19 cellular contexts compared by ENCODE assay signal in the genomic region with DNA sequence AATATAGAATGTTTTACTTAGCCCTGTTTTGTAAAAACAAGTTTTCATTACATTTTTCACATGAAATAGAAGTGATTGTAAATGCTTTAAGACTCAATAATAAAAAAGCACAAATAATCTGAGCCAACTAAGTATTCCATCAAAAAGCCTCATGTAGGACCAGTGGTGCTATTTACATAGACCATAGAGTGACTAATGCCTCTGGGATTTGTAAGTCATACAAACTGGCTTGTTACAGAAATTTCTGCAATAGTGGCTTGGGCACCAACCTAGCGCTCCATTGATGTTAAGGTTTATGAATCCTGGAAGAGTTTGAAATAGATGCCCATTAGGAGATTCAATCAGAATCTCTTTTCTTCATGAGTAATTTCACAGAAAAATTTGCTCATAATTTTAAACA. TPM values are rescaled to one million over a fixed set of nuclear protein-coding genes. Genes with fewer than 3 reads are reported as not detected.
DNase-seq lines count a peak whose midpoint lies in the region; ATAC-seq and TF ChIP-seq lines count a peak whose summit lies in the region.
"Had no signal": no experiment of that assay in that cellular context is flagged by ENCODE, and none has a peak within 500 bp of the region (broad histone marks: within the 10 kb centered on the region; RNA-seq: fewer than 3 reads in every experiment).

No MANE protein-coding gene starts in this region.

- H3K4me1 Mint-ChIP-seq in stimulated activated memory B cell treated with anti-CD40 and anti-IgM and Interleukin-4, amounts not matched to agents 10 μg/mL and 1 μg/mL and 100 μg/mL, for 72 hours = no peaks in the 10 kb centered on the region
- H3K4me1 Mint-ChIP-seq: neural progenitor cell had no signal

- peaks cover 28 to 39% of the 10 kb centered on the region in 2 experiments for H3K36me3 ChIP-seq in SK-N-SH (replicated peaks in 1 of 2; ENCODE audit: control insufficient read depth in 1 of 2, insufficient read depth in 2 of 2, low read length in 1 of 2)
- peaks cover 33% of the 10 kb centered on the region for H3K36me3 ChIP-seq in SJSA1

- H3K27me3 ChIP-seq in SK-N-SH (ENCODE audit: insufficient read depth) (no peaks in the 10 kb centered on the region), SJSA1 (replicated peaks) (no peaks in the 10 kb centered on the region)
- H3K27me3 ChIP-seq: neural progenitor cell, right lobe of liver had no signal

- H3K4me3 ChIP-seq in SK-N-SH (ENCODE audit: low read depth in 2 of 2, low read length in 1 of 2) (no peak overlapping the region), SJSA1 (no peak overlapping the region), fibroblast of mammary gland (ENCODE audit: control insufficient read depth, low read depth, low read length) (no peak overlapping the region)
- H3K4me3 ChIP-seq: neural progenitor cell, right lobe of liver had no signal

- DNase-seq in SK-N-SH (no peak), SJSA1 (ENCODE audit: low read depth in 1 of 2, low spot score in 2 of 2) (peak; percentile 51 to 61), fibroblast of mammary gland (ENCODE audit: low read depth) (peak; percentile 63), stromal cell of bone marrow (ENCODE audit: low read depth) (peak; percentile 13)
- no peak for DNase-seq in stimulated activated naive CD4-positive, alpha-beta T cell treated with Interleukin-2 at 50 U/mL for 16 hours (lab: John Stamatoyannopoulos, UW)
- DNase-seq: activated CD4-positive, alpha-beta T cell treated with anti-CD3 and anti-CD28 coated beads for 4 hours; activated T-cell treated with anti-CD3 and anti-CD28 coated beads for 4 hours; Calu3; cortex of kidney; NCI-H2081 treated with DMSO at 0.1 percent for 48 hours; NCI-H82; right lobe of liver; SHP77 treated with DMSO at 0.1 percent for 48 hours; stimulated activated naive CD4-positive, alpha-beta T cell; T1000 had no signal

- CTCF ChIA-PET in SK-N-SH (lab: Yijun Ruan, JAX) = interaction anchor here (2.2 kb wide), 1 partner anchor 95 kb away, joined by 5 read pairs; no protein-coding TSS in a partner anchor

- H3K27ac ChIP-seq in SK-N-SH (ENCODE audit: low read depth in 2 of 2, low read length in 1 of 2) (no peak overlapping the region), SJSA1 (peak overlapping the region; percentile 68)
- H3K27ac ChIP-seq: neural progenitor cell, right lobe of liver had no signal

- no peak overlapping the region for H3K4me3 Mint-ChIP-seq in stimulated activated memory B cell treated with anti-CD40 and anti-IgM and Interleukin-4, amounts not matched to agents 10 μg/mL and 1 μg/mL and 100 μg/mL, for 72 hours
- H3K4me3 Mint-ChIP-seq: neural progenitor cell had no signal

- ATAC-seq in SK-N-SH treated with all-trans-retinoic acid at 6 μM for 48 hours = no peak
- ATAC-seq in stimulated activated memory B cell treated with anti-CD40 and anti-IgM and Interleukin-4, amounts not matched to agents 10 μg/mL and 1 μg/mL and 100 μg/mL, for 72 hours = no peak
- no peak for ATAC-seq in GM21576 (IDR thresholded peaks at IDR 0.05; ENCODE audit: unreplicated experiment)

- no peak overlapping the region for H3K9ac ChIP-seq in SK-N-SH
- H3K9ac ChIP-seq: neural progenitor cell had no signal

- H3K4me1 ChIP-seq in SK-N-SH (ENCODE audit: control insufficient read depth in 1 of 2, insufficient read depth in 2 of 2, low read depth in 1 of 2, low read length in 1 of 2) = no peaks in the 10 kb centered on the region
- H3K4me1 ChIP-seq in SJSA1 (replicated peaks) = peaks cover 10% of the 10 kb centered on the region; the same call in 1 of the 2 replicates
- H3K4me1 ChIP-seq: neural progenitor cell, right lobe of liver had no signal

- POLR2A ChIA-PET in SK-N-SH (lab: Yijun Ruan, JAX) = no interaction called here

- no peaks in the 10 kb centered on the region for H3K79me2 ChIP-seq in SK-N-SH (ENCODE audit: insufficient read depth)

- no peak overlapping the region for H3K4me2 ChIP-seq in SK-N-SH
- H3K4me2 ChIP-seq: neural progenitor cell had no signal

- TF ChIP-seq CTCF in SK-N-SH (IDR thresholded peaks at IDR 0.05) (no peak), fibroblast of mammary gland (conservative IDR thresholded peaks at IDR 0.05; ENCODE audit: control insufficient read depth, insufficient read depth, low read depth, low read length) (no peak)

- H3K9me3 Mint-ChIP-seq in stimulated activated memory B cell treated with anti-CD40 and anti-IgM and Interleukin-4, amounts not matched to agents 10 μg/mL and 1 μg/mL and 100 μg/mL, for 72 hours = no peaks in the 10 kb centered on the region
- H3K9me3 Mint-ChIP-seq: neural progenitor cell had no signal

- peaks cover 20% of the 10 kb centered on the region for H3F3A ChIP-seq in SK-N-SH (replicated peaks; ENCODE audit: insufficient read depth)

- H4K20me1 ChIP-seq in SK-N-SH (ENCODE audit: insufficient read depth) = no peaks in the 10 kb centered on the region

- H3K9me3 ChIP-seq in SK-N-SH (no peaks in the 10 kb centered on the region), SJSA1 (replicated peaks) (no peaks in the 10 kb centered on the region)
- H3K9me3 ChIP-seq: right lobe of liver had no signal

- no peak overlapping the region for H2AFZ ChIP-seq in SK-N-SH (ENCODE audit: low read depth)
- H2AFZ ChIP-seq: neural progenitor cell had no signal

- TF ChIP-seq EP300 in SK-N-SH (IDR thresholded peaks at IDR 0.05; ENCODE audit: borderline replicate concordance in 1 of 2, low read depth in 1 of 2, low read length in 1 of 2) = no peak

- H3K27me3 Mint-ChIP-seq in stimulated activated memory B cell treated with anti-CD40 and anti-IgM and Interleukin-4, amounts not matched to agents 10 μg/mL and 1 μg/mL and 100 μg/mL, for 72 hours = no peaks in the 10 kb centered on the region

- no peaks in the 10 kb centered on the region for H3K9me2 ChIP-seq in SK-N-SH

- 78% methylated on average over 1 of the region's 1 CpG for WGBS in SK-N-SH (ENCODE audit: low lambda C conversion rate)

- H3K36me3 Mint-ChIP-seq in stimulated activated memory B cell treated with anti-CD40 and anti-IgM and Interleukin-4, amounts not matched to agents 10 μg/mL and 1 μg/mL and 100 μg/mL, for 72 hours = peaks cover 21% of the 10 kb centered on the region

- no peak for TF ChIP-seq RAD21 in SK-N-SH (IDR thresholded peaks at IDR 0.05; ENCODE audit: low read length)

- no peak overlapping the region for H3K27ac Mint-ChIP-seq in stimulated activated memory B cell treated with anti-CD40 and anti-IgM and Interleukin-4, amounts not matched to agents 10 μg/mL and 1 μg/mL and 100 μg/mL, for 72 hours
- H3K27ac Mint-ChIP-seq: neural progenitor cell had no signal

TF ChIP-seq in SK-N-SH, 30 proteins besides CTCF, POLR2A, EP300 and RAD21:
- no peak for TF ChIP-seq TCF12 (IDR thresholded peaks at IDR 0.05)
- peak; percentile 41; the same call in 1 of the 2 replicates for TF ChIP-seq FOSL2 (IDR thresholded peaks at IDR 0.05; ENCODE audit: borderline replicate concordance, low read depth)
- peak; percentile 35; the same call in 1 of the 2 replicates for TF ChIP-seq JUND (IDR thresholded peaks at IDR 0.05)

TF ChIP-seq in SK-N-SH treated with all-trans-retinoic acid at 6 μM for 48 hours, 23 proteins besides CTCF, POLR2A, EP300 and RAD21:
- TF ChIP-seq ISL1 (CRISPR knock-in tag; IDR thresholded peaks at IDR 0.05) = no peak
- no peak for TF ChIP-seq OSR1 (CRISPR knock-in tag; IDR thresholded peaks at IDR 0.05)
- TF ChIP-seq ZNF8 (CRISPR knock-in tag; IDR thresholded peaks at IDR 0.05) = no peak
- no peak for TF ChIP-seq ZNF565 (CRISPR knock-in tag; conservative IDR thresholded peaks at IDR 0.05; ENCODE audit: low read depth)

RNA-seq across cellular contexts. Expression of a gene that starts 31.9 kb away (rescaled TPM):
- polyA plus RNA-seq in SK-N-SH (2012; rRNA removed) = 4.1 and 6.4 TPM in 2 replicates
- polyA plus RNA-seq in SK-N-SH (2012; cell fraction: cytosol; rRNA removed) = 3.1 and 4.4 TPM in 2 replicates
- polyA plus RNA-seq in SK-N-SH (2012; cell fraction: nucleus; rRNA removed) = 7.9 and 14.3 TPM in 2 replicates
- total RNA-seq in SJSA1 (2014; rRNA removed; shearing (Covaris generic)) = 12.6 and 25.3 TPM in 2 replicates

Comparison
In these comparisons a context has a peak if more than half of its experiments do, and no peak if none do; other contexts are left out.
1. DNase-seq: peak in SJSA1 (2 of 2), fibroblast of mammary gland (single experiment) and stromal cell of bone marrow (single experiment); none in SK-N-SH (single experiment) and stimulated activated naive CD4-positive, alpha-beta T cell treated with Interleukin-2 at 50 U/mL for 16 hours (single experiment).